In the genomic region with DNA sequence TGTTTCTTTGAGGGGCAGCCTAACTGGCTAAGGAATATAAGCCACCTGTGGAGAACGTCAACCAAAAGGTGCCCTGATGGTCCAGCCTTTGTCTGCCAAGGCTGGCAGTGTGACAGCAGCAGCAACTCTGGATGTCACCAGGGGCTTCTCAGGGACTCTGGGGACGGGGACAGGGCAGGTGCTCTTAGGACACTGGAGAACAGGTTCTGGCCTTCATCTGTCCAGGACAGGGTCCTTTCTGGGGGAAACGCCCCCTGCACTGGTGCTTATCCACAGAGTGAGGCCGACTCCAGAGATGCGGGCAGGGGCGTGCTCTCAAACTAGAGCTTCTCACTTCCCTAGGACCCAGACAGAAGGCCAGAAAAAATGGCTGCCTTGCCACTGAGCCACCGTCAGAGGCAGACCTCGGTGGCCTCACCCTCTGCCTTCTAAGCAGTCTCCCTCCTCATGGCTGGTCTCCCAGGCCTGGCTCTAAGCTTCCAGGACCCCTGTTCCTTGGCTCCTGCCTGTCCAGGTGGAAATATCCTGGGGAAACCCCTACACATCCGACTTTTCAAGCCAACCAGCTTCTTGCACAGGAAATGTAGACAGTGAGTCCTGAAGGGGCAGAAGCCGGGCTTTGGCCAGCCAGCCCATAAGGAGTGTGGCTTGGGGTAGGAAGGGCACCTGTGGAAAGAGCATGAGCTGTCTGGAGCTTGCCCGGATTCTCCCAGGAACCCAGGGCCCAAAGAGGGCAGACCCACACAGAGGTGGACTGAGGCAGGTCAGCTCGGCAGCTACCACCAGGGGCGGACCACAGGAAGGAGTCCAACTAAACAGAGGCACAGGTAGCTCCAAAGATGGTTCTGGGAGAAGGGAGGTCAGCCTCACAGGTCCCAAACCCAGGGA, we compare ENCODE assay signal across 25 cellular contexts. TPM values are rescaled to one million over a fixed set of nuclear protein-coding genes. Genes with fewer than 3 reads are reported as not detected.
DNase-seq lines count a peak whose midpoint lies in the region; ATAC-seq and TF ChIP-seq lines count a peak whose summit lies in the region.
"Had no signal": no experiment of that assay in that cellular context is flagged by ENCODE, and none has a peak within 500 bp of the region (broad histone marks: within the 10 kb centered on the region; RNA-seq: fewer than 3 reads in every experiment).

No MANE protein-coding gene starts in this region.

- H3K27me3 ChIP-seq in OCI-LY3 (ENCODE audit: low read depth, low read length) (peaks cover 16% of the 10 kb centered on the region), neuronal stem cell (ENCODE audit: control insufficient read depth in 3 of 3, insufficient read depth in 3 of 3, low read depth in 1 of 3, low read length in 3 of 3) (peaks cover 0 to 10% (median 2%) of the 10 kb centered on the region in 3 experiments), spleen (replicated peaks in 1 of 7) (no peaks in the 10 kb centered on the region)
- H3K27me3 ChIP-seq: BE2C, BLaER1 had no signal

- peak overlapping the region; percentile 8 for H2BK5ac ChIP-seq in neuronal stem cell (ENCODE audit: low read length)

- no peak overlapping the region for H2BK120ac ChIP-seq in neuronal stem cell (ENCODE audit: low read depth, low read length)

- no peaks in the 10 kb centered on the region for H3K9me3 Mint-ChIP-seq in chondrocyte (ENCODE audit: low read depth)
- H3K9me3 Mint-ChIP-seq: CD4-positive, alpha-beta memory T cell; CD8-positive, alpha-beta memory T cell had no signal

- no peak overlapping the region for H3K9ac ChIP-seq in OCI-LY3 (ENCODE audit: low read length)
- no peak overlapping the region for H3K9ac ChIP-seq in neuronal stem cell (ENCODE audit: low read depth, low read length, poor library complexity)
- H3K9ac ChIP-seq: BLaER1 had no signal

- CTCF ChIA-PET in HEK293T (lab: Yijun Ruan, JAX), result no interaction called here

- H3K4ac ChIP-seq in neuronal stem cell (ENCODE audit: low read length), result no peak overlapping the region

- H3K4me2 ChIP-seq in OCI-LY3 (ENCODE audit: low read length) (no peak overlapping the region), neuronal stem cell (ENCODE audit: insufficient read depth, low read length, poor library complexity, severe bottlenecking) (no peak overlapping the region)

- H2AK5ac ChIP-seq in neuronal stem cell (ENCODE audit: low read depth, low read length), result no peak overlapping the region

- H3K4me3 ChIP-seq in OCI-LY3 (ENCODE audit: low read length) (no peak overlapping the region), neuronal stem cell (ENCODE audit: low read length in 2 of 2) (no peak overlapping the region), spleen (no peak overlapping the region)
- H3K4me3 ChIP-seq: BLaER1, GM12878 had no signal

- H2BK15ac ChIP-seq in neuronal stem cell (ENCODE audit: low read length), result no peak overlapping the region

- WGBS in neuronal stem cell (ENCODE audit: extremely low coverage in 2 of 2, insufficient read length in 2 of 2, insufficient replicate concordance in 1 of 2), 2 donors, result no CpG with 5 or more reads among the region's 13 CpGs
- 63 to 81% (median 75%) methylated on average over 6 to 13 of the region's 13 CpGs for WGBS in spleen, 5 donors

- H3K18ac ChIP-seq in neuronal stem cell (ENCODE audit: low read length), result no peak overlapping the region

- no peak overlapping the region for H3K14ac ChIP-seq in neuronal stem cell (ENCODE audit: low read length)

- POLR2A ChIA-PET in HEK293T (lab: Yijun Ruan, JAX), result interaction anchor here (1.1 kb wide), 1 partner anchor 11 kb away, joined by 4 read pairs; a partner anchor contains a TSS

- no peaks in the 10 kb centered on the region for H3K27me3 Mint-ChIP-seq in chondrocyte (ENCODE audit: low read depth)
- H3K27me3 Mint-ChIP-seq: CD4-positive, alpha-beta memory T cell; CD4-positive, CD25-positive, alpha-beta regulatory T cell; CD8-positive, alpha-beta memory T cell had no signal

- no peak overlapping the region for H3K4me3 Mint-ChIP-seq in chondrocyte (ENCODE audit: unreplicated experiment)
- H3K4me3 Mint-ChIP-seq: CD14-positive monocyte; CD4-positive, alpha-beta memory T cell; CD4-positive, CD25-positive, alpha-beta regulatory T cell; CD8-positive, alpha-beta memory T cell had no signal

- no peak for ATAC-seq in HG03432 (IDR thresholded peaks at IDR 0.05; ENCODE audit: unreplicated experiment)
- ATAC-seq: GM12878 had no signal

- peaks cover 4% of the 10 kb centered on the region for H3K4me1 ChIP-seq in OCI-LY3 (ENCODE audit: low read length)
- H3K4me1 ChIP-seq in neuronal stem cell (ENCODE audit: control insufficient read depth in 2 of 2, insufficient read depth in 1 of 2, low read depth in 1 of 2, low read length in 2 of 2), result peaks cover 2% of the 10 kb centered on the region in 2 donors
- peaks cover 3 to 97% (median 40%) of the 10 kb centered on the region in 6 donors for H3K4me1 ChIP-seq in spleen
- H3K4me1 ChIP-seq: BE2C had no signal

- DNase-seq in chondrocyte (ENCODE audit: low spot score), result peak; percentile 67
- DNase-seq in neuronal stem cell (ENCODE audit: low spot score), result no peak
- peak; percentile 56 for DNase-seq in spleen
- no peak for DNase-seq in HEK293T (ENCODE audit: extremely low spot score)
- DNase-seq in glomerular visceral epithelial cell (ENCODE audit: extremely low spot score), result no peak
- DNase-seq: 8988T; ACHN; BE2C; C1 segment of cervical spinal cord; CD4-positive, alpha-beta memory T cell; CD4-positive, CD25-positive, alpha-beta regulatory T cell; CD8-positive, alpha-beta memory T cell; COR-L47; DMS 273 treated with DMSO at 0.1 percent for 48 hours; DMS153; DMS53; DMS79; DND-41; EL; GDM1 had no signal

- H3K27ac ChIP-seq in OCI-LY3 (ENCODE audit: low read length) (no peak overlapping the region), neuronal stem cell (replicated peaks; ENCODE audit: low read length) (no peak overlapping the region), spleen (peak overlapping the region in 3 of 8 donors; percentile 18 to 65 (median 34))

- H3K27ac Mint-ChIP-seq in chondrocyte (ENCODE audit: unreplicated experiment), result no peak overlapping the region
- H3K27ac Mint-ChIP-seq: CD4-positive, alpha-beta memory T cell; CD4-positive, CD25-positive, alpha-beta regulatory T cell had no signal

- peaks cover 30% of the 10 kb centered on the region for H3K4me1 Mint-ChIP-seq in chondrocyte (ENCODE audit: low read depth)

- H3K79me1 ChIP-seq in neuronal stem cell (ENCODE audit: low read depth, low read length), result no peaks in the 10 kb centered on the region

- no peak overlapping the region for H3K23ac ChIP-seq in neuronal stem cell (ENCODE audit: low read depth, low read length, poor library complexity)

- no peak overlapping the region for H4K91ac ChIP-seq in neuronal stem cell (ENCODE audit: low read depth, low read length, poor library complexity)

- H3K36me3 ChIP-seq in OCI-LY3 (replicated peaks; ENCODE audit: low read depth, low read length), result no peaks in the 10 kb centered on the region
- peaks cover 0 to 2% of the 10 kb centered on the region in 2 donors for H3K36me3 ChIP-seq in neuronal stem cell (replicated peaks in 1 of 2; ENCODE audit: control insufficient read depth in 2 of 2, insufficient read depth in 2 of 2, low read length in 2 of 2)
- peaks cover 0 to 71% (median 7%) of the 10 kb centered on the region in 6 donors for H3K36me3 ChIP-seq in spleen
- H3K36me3 ChIP-seq: BE2C had no signal

- H4K8ac ChIP-seq in neuronal stem cell (ENCODE audit: low read depth, low read length), result no peak overlapping the region

- H4K20me1 ChIP-seq in OCI-LY3 (ENCODE audit: insufficient read depth, low read length), result no peaks in the 10 kb centered on the region

- H2AFZ ChIP-seq in OCI-LY3 (ENCODE audit: low read depth, low read length) (peak overlapping the region; percentile 54; the same call in 1 of the 2 replicates), neuronal stem cell (ENCODE audit: low read length) (no peak overlapping the region)

- intact Hi-C loops in spleen (cut with DNase I; ENCODE audit: low total_unique reads), result no loop called here

- no peaks in the 10 kb centered on the region for H3K9me3 ChIP-seq in OCI-LY3 (ENCODE audit: insufficient read depth, low read length)
- H3K9me3 ChIP-seq in neuronal stem cell (replicated peaks in 1 of 2; ENCODE audit: control insufficient read depth in 2 of 2, insufficient read depth in 1 of 2, low read depth in 1 of 2, low read length in 2 of 2), result no peaks in the 10 kb centered on the region
- no peaks in the 10 kb centered on the region for H3K9me3 ChIP-seq in spleen
- H3K9me3 ChIP-seq: BE2C, BLaER1 had no signal

- no peaks in the 10 kb centered on the region for H3K79me2 ChIP-seq in OCI-LY3 (ENCODE audit: low read length)

- peaks cover 5% of the 10 kb centered on the region for H3K36me3 Mint-ChIP-seq in chondrocyte (ENCODE audit: low read depth)
- H3K36me3 Mint-ChIP-seq: CD14-positive monocyte had no signal

- no peak overlapping the region for H2BK12ac ChIP-seq in neuronal stem cell (ENCODE audit: low read length)

- TF ChIP-seq CTCF in OCI-LY3 (IDR thresholded peaks at IDR 0.05; ENCODE audit: low read depth, low read length) (no peak), chondrocyte (IDR thresholded peaks at IDR 0.05) (no peak), spleen (IDR thresholded peaks at IDR 0.05 in 8 of 11, conservative IDR thresholded peaks at IDR 0.05 in 3 of 11) (no peak)

- TF ChIP-seq POLR2A in spleen (IDR thresholded peaks at IDR 0.05), result no peak

TF ChIP-seq in HEK293T, 16 proteins besides CTCF, POLR2A, EP300 and RAD21:
- no peak for TF ChIP-seq LEF1 (IDR thresholded peaks at IDR 0.05; ENCODE audit: borderline replicate concordance)
- no peak for TF ChIP-seq SUZ12 (IDR thresholded peaks at IDR 0.05)
- TF ChIP-seq ELF4 (IDR thresholded peaks at IDR 0.05), result no peak
- TF ChIP-seq ZNF384 (IDR thresholded peaks at IDR 0.05), result no peak
- TF ChIP-seq L3MBTL2 (conservative IDR thresholded peaks at IDR 0.05), result no peak
- TF ChIP-seq FOXK2 (IDR thresholded peaks at IDR 0.05), result no peak
- no peak for TF ChIP-seq NFRKB (IDR thresholded peaks at IDR 0.05)
- TF ChIP-seq HDGF (IDR thresholded peaks at IDR 0.05; ENCODE audit: borderline replicate concordance), result no peak
- no peak for TF ChIP-seq TARDBP (IDR thresholded peaks at IDR 0.05)
- TF ChIP-seq FOXM1 (IDR thresholded peaks at IDR 0.05; ENCODE audit: borderline replicate concordance), result no peak

RNA-seq across cellular contexts. Expression of a gene that starts 11.3 kb away (rescaled TPM):
- total RNA-seq in chondrocyte (10.6 to 18.1 TPM (median 13.5 TPM) in 3 replicates), spleen (10 to 100 TPM; 18.8 to 41.4 (median 29.0) TPM)
- 2.9 TPM for polyA plus RNA-seq in neuronal stem cell (2013, experiment 1 of 2)
- 3.1 TPM for polyA plus RNA-seq in neuronal stem cell (2013, experiment 2 of 2)
- polyA plus RNA-seq in spleen, result 1 to 10 TPM; 2.6 to 9.0 (median 5.4) TPM

RNA-seq across cellular contexts. Expression of a gene that starts 30.0 kb away (rescaled TPM):
- total RNA-seq in chondrocyte (39.8 to 54.7 TPM (median 53.1 TPM) in 3 replicates), spleen (100 to 1,000 TPM in 4 of 7 donors, 10 to 100 TPM in 3; 43.2 to 127 (median 101) TPM)
- polyA plus RNA-seq in neuronal stem cell (2013, experiment 1 of 2), result 8.1 TPM
- 7.9 TPM for polyA plus RNA-seq in neuronal stem cell (2013, experiment 2 of 2)
- 10 to 100 TPM in 2 of 3 donors, 1 to 10 TPM in 1; 9.5 to 42.9 (median 14.2) TPM for polyA plus RNA-seq in spleen

Comparison
In these comparisons a context has a peak if more than half of its experiments do, and no peak if none do; other contexts are left out.
1. DNase-seq: peak in chondrocyte (single experiment) and spleen (single experiment); none in neuronal stem cell (single experiment), HEK293T (single experiment) and glomerular visceral epithelial cell (single experiment).